Comparison of ENCODE assay signal across 8 cellular contexts in genomic region chr22:26172389-26172990, GRCh38.
A peak's percentile ranks its signal among the peaks of the same experiment; 100 is the strongest.
DNase-seq lines count a peak whose midpoint lies in the region; ATAC-seq and TF ChIP-seq lines count a peak whose summit lies in the region.

No MANE protein-coding gene starts in this region.

- DNase-seq in NCI-H524 (lab: John Stamatoyannopoulos, UW) (peak; percentile 44 to 68), NCI-H524 treated with DMSO at 0.1 percent for 48 hours (lab: John Stamatoyannopoulos, UW) (no peak), KBM-7 (peak; percentile 31), RKO (ENCODE audit: low spot score) (peak; percentile 42), ecto neural progenitor cell (ENCODE audit: low spot score) (peak; percentile 57)

- H3K27ac Mint-ChIP-seq in nephron: no peak overlapping the region

- no peak for ATAC-seq in activated CD4-positive, CD25-positive, alpha-beta regulatory T cell treated with anti-CD3 and anti-CD28 coated beads, Interleukin-2, amount 50 U/mL, for 24 hours
- no peak for ATAC-seq in HG02588 (IDR thresholded peaks at IDR 0.05; ENCODE audit: unreplicated experiment)

- no peaks in the 10 kb centered on the region for H3K36me3 Mint-ChIP-seq in nephron (ENCODE audit: low read depth)

- H3K4me3 Mint-ChIP-seq in nephron: peak overlapping the region in 1 of 3 experiments; percentile 68

- peaks cover 81% of the 10 kb centered on the region for H3K27me3 Mint-ChIP-seq in nephron (ENCODE audit: low read depth)

- H3K4me1 Mint-ChIP-seq in nephron: peaks cover 11% of the 10 kb centered on the region

- TF ChIP-seq CTCF in nephron (IDR thresholded peaks at IDR 0.05; ENCODE audit: unreplicated experiment in 3 of 3): peak; percentile 60 to 61 (median 61)

- peaks cover 2% of the 10 kb centered on the region for H3K9me3 Mint-ChIP-seq in nephron

- in situ Hi-C loops in KBM-7 (cut with MboI; ENCODE audit: low pct_unique_long_range_greater_than_20kb, low sequenced_read_pairs): no loop called here
